24 cellular contexts compared by ENCODE assay signal in genomic region chr1:76203132-76203531, GRCh38.
A peak's percentile ranks its signal among the peaks of the same experiment; 100 is the strongest.
DNase-seq lines count a peak whose midpoint lies in the region; ATAC-seq and TF ChIP-seq lines count a peak whose summit lies in the region.
"Had no signal": no experiment of that assay in that cellular context is flagged by ENCODE, and none has a peak within 500 bp of the region (broad histone marks: within the 10 kb centered on the region; RNA-seq: fewer than 3 reads in every experiment).

No MANE protein-coding gene starts in this region.

- TF ChIP-seq CTCF in retinal pigment epithelial cell (conservative IDR thresholded peaks at IDR 0.05; ENCODE audit: low read depth, low read length) = no peak

- DNase-seq in DMS 273 (lab: John Stamatoyannopoulos, UW; ENCODE audit: unreplicated experiment) (peak; percentile 10), DMS 273 treated with DMSO at 0.1 percent for 48 hours (lab: John Stamatoyannopoulos, UW) (no peak), NCI-H2107 treated with DMSO at 0.1 percent for 48 hours (lab: John Stamatoyannopoulos, UW; ENCODE audit: unreplicated experiment) (peak; percentile 68), NCI-H82 (lab: John Stamatoyannopoulos, UW) (peak; percentile 93), retinal pigment epithelial cell (ENCODE audit: low read depth) (peak; percentile 83), amniotic stem cell (lab: John Stamatoyannopoulos, UW) (no peak)
- DNase-seq: activated CD4-positive, alpha-beta T cell treated with anti-CD3 and anti-CD28 coated beads, Interleukin-2, amount 10 ng/mL, durations not matched to agents 7 days and 5 days; activated naive CD8-positive, alpha-beta T cell treated with anti-CD3 and anti-CD28 coated beads, Interleukin-2, amount 50 U/mL, for 24 hours; activated T-cell treated with anti-CD3 and anti-CD28 coated beads, Interleukin-2, amount 50 U/mL, for 4 hours; CD4-positive, alpha-beta memory T cell; endodermal cell; foreskin melanocyte; GOT3; left colon; mesendoderm; NCI-H1105; right lobe of liver; SHP77 treated with DMSO at 0.1 percent for 48 hours; stimulated activated CD4-positive, alpha-beta T cell treated with anti-CD3 and anti-CD28 coated beads, Interleukin-4, amount 100 ng/mL, for 24 hours had no signal

- ATAC-seq in GM18907 (IDR thresholded peaks at IDR 0.05; ENCODE audit: unreplicated experiment) = no peak
- ATAC-seq in HG02610 (IDR thresholded peaks at IDR 0.05; ENCODE audit: unreplicated experiment) = no peak
- ATAC-seq: activated naive CD8-positive, alpha-beta T cell treated with anti-CD3 and anti-CD28 coated beads, Interleukin-2, amount 50 U/mL, for 24 hours; activated T-cell treated with anti-CD3 and anti-CD28 coated beads, Interleukin-2, amount 50 U/mL, for 4 hours; Panc1; right lobe of liver; stimulated activated effector memory CD8-positive, alpha-beta T cell treated with anti-CD3 and anti-CD28 coated beads, Interleukin-12 subunit alpha, Interleukin-12 subunit beta, amount 100 ng/mL, for 72 hours had no signal

- H3K4me3 ChIP-seq in retinal pigment epithelial cell (ENCODE audit: low read length) = no peak overlapping the region
- H3K4me3 ChIP-seq: esophagus muscularis mucosa, right lobe of liver had no signal

Comparison
In these comparisons a context has a peak if more than half of its experiments do, and no peak if none do; other contexts are left out.
1. DNase-seq: peak in DMS 273 (single experiment), NCI-H2107 treated with DMSO at 0.1 percent for 48 hours (single experiment), NCI-H82 (single experiment) and retinal pigment epithelial cell (single experiment); none in DMS 273 treated with DMSO at 0.1 percent for 48 hours (single experiment) and amniotic stem cell (single experiment).